Comparison of ENCODE assay signal across 8 cellular contexts in the genomic region with DNA sequence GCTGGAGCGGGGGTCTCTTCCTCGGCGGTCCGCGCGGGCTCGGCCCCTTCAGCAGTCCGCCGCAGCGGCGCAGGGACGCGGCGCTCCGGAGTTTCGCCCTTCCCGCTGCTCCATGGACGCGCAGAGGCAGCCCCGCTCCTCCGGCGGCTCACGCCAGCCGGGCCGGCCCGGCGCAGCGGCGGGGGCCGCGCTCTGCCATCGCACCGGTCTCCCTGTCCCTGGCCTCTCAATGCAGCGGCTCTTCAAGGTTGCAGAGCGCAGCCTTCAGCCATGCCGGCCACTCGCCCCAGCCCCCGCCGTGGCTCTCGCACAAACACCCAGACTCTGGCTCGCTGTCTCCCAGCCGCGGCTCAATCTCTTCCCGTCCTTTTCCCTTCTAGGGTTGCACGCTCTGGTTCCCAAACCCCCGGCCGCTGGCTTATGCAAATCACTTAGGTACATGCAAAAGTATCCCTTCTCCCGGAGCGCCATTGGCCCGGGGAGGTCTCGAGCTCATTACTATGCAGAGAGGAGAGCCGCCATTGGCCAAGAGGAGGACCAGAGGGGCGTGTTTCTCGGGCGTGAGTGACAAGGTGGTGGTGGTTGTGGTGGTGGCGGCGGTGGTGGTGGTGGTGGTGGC. TPM values are rescaled to one million over a fixed set of nuclear protein-coding genes. Genes with fewer than 3 reads are reported as not detected.
DNase-seq lines count a peak whose midpoint lies in the region; ATAC-seq and TF ChIP-seq lines count a peak whose summit lies in the region.

A gene with protein sequence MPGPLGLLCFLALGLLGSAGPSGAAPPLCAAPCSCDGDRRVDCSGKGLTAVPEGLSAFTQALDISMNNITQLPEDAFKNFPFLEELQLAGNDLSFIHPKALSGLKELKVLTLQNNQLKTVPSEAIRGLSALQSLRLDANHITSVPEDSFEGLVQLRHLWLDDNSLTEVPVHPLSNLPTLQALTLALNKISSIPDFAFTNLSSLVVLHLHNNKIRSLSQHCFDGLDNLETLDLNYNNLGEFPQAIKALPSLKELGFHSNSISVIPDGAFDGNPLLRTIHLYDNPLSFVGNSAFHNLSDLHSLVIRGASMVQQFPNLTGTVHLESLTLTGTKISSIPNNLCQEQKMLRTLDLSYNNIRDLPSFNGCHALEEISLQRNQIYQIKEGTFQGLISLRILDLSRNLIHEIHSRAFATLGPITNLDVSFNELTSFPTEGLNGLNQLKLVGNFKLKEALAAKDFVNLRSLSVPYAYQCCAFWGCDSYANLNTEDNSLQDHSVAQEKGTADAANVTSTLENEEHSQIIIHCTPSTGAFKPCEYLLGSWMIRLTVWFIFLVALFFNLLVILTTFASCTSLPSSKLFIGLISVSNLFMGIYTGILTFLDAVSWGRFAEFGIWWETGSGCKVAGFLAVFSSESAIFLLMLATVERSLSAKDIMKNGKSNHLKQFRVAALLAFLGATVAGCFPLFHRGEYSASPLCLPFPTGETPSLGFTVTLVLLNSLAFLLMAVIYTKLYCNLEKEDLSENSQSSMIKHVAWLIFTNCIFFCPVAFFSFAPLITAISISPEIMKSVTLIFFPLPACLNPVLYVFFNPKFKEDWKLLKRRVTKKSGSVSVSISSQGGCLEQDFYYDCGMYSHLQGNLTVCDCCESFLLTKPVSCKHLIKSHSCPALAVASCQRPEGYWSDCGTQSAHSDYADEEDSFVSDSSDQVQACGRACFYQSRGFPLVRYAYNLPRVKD (minus strand): TSS at position 393 of the 619 bp plus-strand sequence. CDS start 488 bp downstream, outside the sequence.

- TF ChIP-seq CTCF in A673 (conservative IDR thresholded peaks at IDR 0.05; ENCODE audit: low read depth, low read length) (no peak), choroid plexus epithelial cell (conservative IDR thresholded peaks at IDR 0.05; ENCODE audit: low read depth, low read length) (no peak), kidney epithelial cell (IDR thresholded peaks at IDR 0.05; ENCODE audit: insufficient read depth, low read length, poor library complexity, severe bottlenecking) (no peak)

- H3K4me1 Mint-ChIP-seq in activated CD4-positive, alpha-beta T cell treated with anti-CD3 and anti-CD28 coated beads for 36 hours = peaks cover 16% of the 10 kb centered on the region

- DNase-seq in A673 (ENCODE audit: low spot score) = peak; percentile 100
- DNase-seq in NCI-H446 treated with DMSO at 0.1 percent for 48 hours (lab: John Stamatoyannopoulos, UW) = peak; percentile 95
- DNase-seq in activated CD4-positive, alpha-beta T cell treated with anti-CD3 and anti-CD28 coated beads for 36 hours = peak; percentile 80
- DNase-seq in choroid plexus epithelial cell (ENCODE audit: low read depth) = peak; percentile 96
- peak; percentile 92 for DNase-seq in kidney epithelial cell (ENCODE audit: low read depth)
- DNase-seq in stimulated activated CD4-positive, alpha-beta T cell treated with anti-CD3 and anti-CD28 coated beads, Interleukin-15, amount 100 ng/mL, for 1 hour (ENCODE audit: low read depth in 1 of 2, low spot score in 1 of 2) = peak; percentile 40 to 52

- peaks cover 32% of the 10 kb centered on the region for H3K4me1 ChIP-seq in A673 (ENCODE audit: insufficient read depth, low read length, poor library complexity, severe bottlenecking)

- H3K27ac ChIP-seq in A673 (ENCODE audit: low read depth, low read length, poor library complexity, severe bottlenecking) = peak within 1 kb of the TSS; percentile 81

- H3K27ac Mint-ChIP-seq in activated CD4-positive, alpha-beta T cell treated with anti-CD3 and anti-CD28 coated beads for 36 hours = peak within 1 kb of the TSS; percentile 67

- peak within 1 kb of the TSS; percentile 72 for H3K4me3 ChIP-seq in A673 (ENCODE audit: low read depth, low read length, poor library complexity, severe bottlenecking)
- H3K4me3 ChIP-seq in choroid plexus epithelial cell (ENCODE audit: low read depth, low read length) = peak within 1 kb of the TSS; percentile 80
- H3K4me3 ChIP-seq in kidney epithelial cell (ENCODE audit: low read depth, low read length) = peak within 1 kb of the TSS; percentile 65

- H3K9me3 Mint-ChIP-seq in activated CD4-positive, alpha-beta T cell treated with anti-CD3 and anti-CD28 coated beads for 36 hours (ENCODE audit: low read depth) = no peaks in the 10 kb centered on the region

- POLR2A ChIA-PET in A673 (lab: Charles Lee; ENCODE audit: low non-redundant PET) = interaction anchor here (0.5 to 1.0 kb wide), 8 partner anchors 28 to 817 kb away, joined by 3 to 19 read pairs (median 4); no protein-coding TSS in a partner anchor
- POLR2A ChIA-PET in activated CD4-positive, alpha-beta T cell treated with anti-CD3 and anti-CD28 coated beads for 36 hours (lab: Charles Lee) = interaction anchor here (0.6 kb wide), 1 partner anchor 62 kb away, joined by 3 read pairs; no protein-coding TSS in a partner anchor

- ATAC-seq in GM18909 (IDR thresholded peaks at IDR 0.05; ENCODE audit: poor library complexity, unreplicated experiment) (peak; percentile 85), HG03196 (IDR thresholded peaks at IDR 0.05; ENCODE audit: unreplicated experiment) (peak; percentile 85)
- ATAC-seq in activated CD4-positive, alpha-beta T cell treated with anti-CD3 and anti-CD28 coated beads for 36 hours = peak; percentile 90

- intact Hi-C loops in A673 (cut with micrococcal nuclease; ENCODE audit: unreplicated experiment) = loop anchor here (1.0 kb wide), 1 partner anchor 109 kb away; a partner anchor contains a TSS
- intact Hi-C loops in activated CD4-positive, alpha-beta T cell treated with anti-CD3 and anti-CD28 coated beads for 36 hours (cut with DNase I, micrococcal nuclease) = loop anchor here (1.0 to 5.0 kb wide), 3 partner anchors 34 to 110 kb away; a partner anchor contains a TSS

- H3K27me3 ChIP-seq in A673 (replicated peaks; ENCODE audit: insufficient read depth, low read depth, low read length, poor library complexity) (no peaks in the 10 kb centered on the region), kidney epithelial cell (ENCODE audit: control insufficient read depth, insufficient read depth, low read length) (no peaks in the 10 kb centered on the region)

- BruUV-seq in A673 (replicated peaks; lab: Mats Ljungman, UMichigan) = no TSS peak

- no peaks in the 10 kb centered on the region for H3K9me3 ChIP-seq in A673 (ENCODE audit: low read depth, low read length, poor library complexity, severe bottlenecking)

- peaks cover 26% of the 10 kb centered on the region for H3K27me3 Mint-ChIP-seq in activated CD4-positive, alpha-beta T cell treated with anti-CD3 and anti-CD28 coated beads for 36 hours

- H3K36me3 ChIP-seq in A673 (ENCODE audit: insufficient read depth, low read length, poor library complexity, severe bottlenecking) = no peaks in the 10 kb centered on the region
- no peaks in the 10 kb centered on the region for H3K36me3 ChIP-seq in kidney epithelial cell (ENCODE audit: control insufficient read depth, insufficient read depth, low read length)

- CTCF ChIA-PET in A673 (lab: Charles Lee) = interaction anchor here (0.6 to 1.6 kb wide), 10 partner anchors 13 to 851 kb away, joined by 3 to 17 read pairs (median 5); no protein-coding TSS in a partner anchor
- CTCF ChIA-PET in activated CD4-positive, alpha-beta T cell treated with anti-CD3 and anti-CD28 coated beads for 36 hours (lab: Charles Lee) = interaction anchor here (0.6 to 2.5 kb wide), 4 partner anchors 13 to 289 kb away, joined by 4 to 15 read pairs (median 4); no protein-coding TSS in a partner anchor

- H3K4me3 Mint-ChIP-seq in activated CD4-positive, alpha-beta T cell treated with anti-CD3 and anti-CD28 coated beads for 36 hours = peak within 1 kb of the TSS; percentile 89

- no peaks in the 10 kb centered on the region for H3K36me3 Mint-ChIP-seq in activated CD4-positive, alpha-beta T cell treated with anti-CD3 and anti-CD28 coated beads for 36 hours (ENCODE audit: low read depth)

RNA-seq across cellular contexts. Expression of the gene that starts here (rescaled TPM):
- 24.7 and 27.9 TPM in 2 replicates for total RNA-seq in A673 (2021)
- under 1 TPM; 0.19 to 0.21 TPM for total RNA-seq in activated CD4-positive, alpha-beta T cell treated with anti-CD3 and anti-CD28 coated beads for 36 hours
- 15.9 and 16.2 TPM in 2 replicates for total RNA-seq in kidney epithelial cell

Comparison
In these comparisons a context has a peak if more than half of its experiments do, and no peak if none do; other contexts are left out.
1. Peak in every context shown above with its lines: DNase-seq, ATAC-seq, H3K4me3 ChIP-seq and H3K27ac ChIP-seq.
2. RNA of the gene that starts here (total RNA-seq): 24.7 to 27.9 TPM in A673 and 15.9 to 16.2 TPM in kidney epithelial cell; 0.19 to 0.21 TPM in activated CD4-positive, alpha-beta T cell treated with anti-CD3 and anti-CD28 coated beads for 36 hours; every median in the first group is over 10 times any median in the second.
3. Peak in DNase-seq and ATAC-seq in activated CD4-positive, alpha-beta T cell treated with anti-CD3 and anti-CD28 coated beads for 36 hours; RNA of the gene not detected or under 1 TPM.
4. DNase-seq: peak in every context shown above with its lines; median percentile 100 in A673; 96 in choroid plexus epithelial cell; 95 in NCI-H446 treated with DMSO at 0.1 percent for 48 hours; 92 in kidney epithelial cell; 80 in activated CD4-positive, alpha-beta T cell treated with anti-CD3 and anti-CD28 coated beads for 36 hours; 46 in stimulated activated CD4-positive, alpha-beta T cell treated with anti-CD3 and anti-CD28 coated beads, Interleukin-15, amount 100 ng/mL, for 1 hour.